In the genomic region with DNA sequence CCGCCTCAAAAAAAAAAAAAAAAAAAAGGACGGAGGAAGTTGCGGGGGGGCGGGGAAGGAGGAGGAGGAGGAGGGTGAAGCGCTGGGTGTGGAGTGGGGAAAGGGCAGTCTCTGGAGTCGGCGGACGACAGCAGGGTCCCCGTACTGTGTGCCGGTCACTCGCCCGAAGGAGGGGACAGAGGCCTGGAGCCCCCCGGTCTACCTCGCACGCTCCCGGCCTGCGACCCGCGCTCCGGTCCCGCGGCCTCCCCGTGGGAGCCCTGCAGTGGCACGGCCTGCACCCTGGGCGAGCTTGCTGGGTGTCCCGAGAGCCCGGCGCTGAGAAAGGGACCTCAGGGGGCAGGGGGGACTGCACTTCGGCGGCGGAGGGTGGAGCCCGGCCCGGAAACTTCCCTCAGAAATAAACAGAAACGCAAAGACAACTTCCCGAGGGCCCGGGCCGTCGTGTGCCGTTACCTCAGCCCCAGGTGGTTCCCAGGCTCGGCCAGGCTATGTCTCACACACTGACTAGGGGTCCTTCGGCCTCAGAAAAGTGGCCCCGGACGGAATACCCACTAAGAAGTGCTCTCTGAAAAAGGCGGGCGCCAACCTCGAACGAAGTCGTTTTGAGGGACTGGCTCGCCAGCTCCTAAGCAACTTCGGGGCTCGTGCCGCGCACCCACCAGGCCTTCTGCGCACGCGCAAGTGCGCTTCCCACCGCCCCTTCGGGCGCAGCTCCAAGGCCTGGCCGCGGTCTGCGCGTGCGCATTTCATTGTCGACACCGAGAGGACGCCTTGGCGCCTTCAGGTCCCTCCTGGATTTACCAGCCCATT, we compare ENCODE assay signal across 9 cellular contexts. TPM values are rescaled to one million over a fixed set of nuclear protein-coding genes. Genes with fewer than 3 reads are reported as not detected.
A peak's percentile ranks its signal among the peaks of the same experiment; 100 is the strongest.
DNase-seq lines count a peak whose midpoint lies in the region; ATAC-seq and TF ChIP-seq lines count a peak whose summit lies in the region.
"Had no signal": no experiment of that assay in that cellular context is flagged by ENCODE, and none has a peak within 500 bp of the region (broad histone marks: within the 10 kb centered on the region; RNA-seq: fewer than 3 reads in every experiment).

MAJIN (minus strand) TSS at position 688 of the 813 bp plus-strand sequence. CDS start 12,703 bp downstream, outside the sequence.

- H3K4me1 ChIP-seq in IMR-90 (ENCODE audit: control insufficient read depth, insufficient read depth, low read length): 0 out of 2 replicates have a peak, but pooled peaks cover 1% of the 10 kb centered on the region
- H3K4me1 ChIP-seq in esophagus (ENCODE audit: control insufficient read depth in 2 of 2, insufficient read depth in 2 of 2, low read length in 1 of 2): peaks cover 0 to 4% of the 10 kb centered on the region in 2 donors
- H3K4me1 ChIP-seq in naive thymus-derived CD4-positive, alpha-beta T cell (ENCODE audit: control insufficient read depth in 2 of 2, insufficient read depth in 2 of 2, low read length in 2 of 2): peaks cover 0 to 8% of the 10 kb centered on the region in 2 donors

- H3K4me3 ChIP-seq in IMR-90 (ENCODE audit: insufficient read depth, low read depth, low read length) (peak within 1 kb of the TSS; percentile 33; the same call in 1 of the 2 replicates), esophagus (ENCODE audit: low read depth in 1 of 2, low read length in 2 of 2) (peak within 1 kb of the TSS; percentile 16 to 31)
- H3K4me3 ChIP-seq in naive thymus-derived CD4-positive, alpha-beta T cell (ENCODE audit: low read length): peak within 1 kb of the TSS; percentile 32

- no peaks in the 10 kb centered on the region for H3K79me1 ChIP-seq in IMR-90 (ENCODE audit: low read depth in 1 of 2, low read length in 2 of 2)

- peak within 1 kb of the TSS; percentile 52; the same call in 1 of the 2 replicates for H4K5ac ChIP-seq in IMR-90 (ENCODE audit: low read depth, low read length)

- peak within 1 kb of the TSS; percentile 76 for H3K4me2 ChIP-seq in IMR-90 (ENCODE audit: low read depth, low read length)

- in situ Hi-C loops in IMR-90 (cut with MboI; ENCODE audit: low sequenced_read_pairs): no loop called here

- CTCF ChIA-PET in IMR-90 (lab: Yijun Ruan, JAX): no interaction called here
- CTCF ChIA-PET in naive thymus-derived CD4-positive, alpha-beta T cell (lab: Charles Lee): interaction anchor here (0.5 kb wide), 1 partner anchor 269 kb away, joined by 3 read pairs; no protein-coding TSS in a partner anchor

- no peak within 1 kb of the TSS for H2BK15ac ChIP-seq in IMR-90 (ENCODE audit: low read depth, low read length)

- H2BK120ac ChIP-seq in IMR-90 (ENCODE audit: low read depth, low read length): no peak within 1 kb of the TSS

- H2AK5ac ChIP-seq in IMR-90 (ENCODE audit: low read depth, low read length): no peak within 1 kb of the TSS

- H2BK20ac ChIP-seq in IMR-90 (ENCODE audit: low read depth, low read length): no peak within 1 kb of the TSS

- intact Hi-C loops in IMR-90 (cut with micrococcal nuclease): no loop called here
- intact Hi-C loops in naive thymus-derived CD4-positive, alpha-beta T cell (cut with micrococcal nuclease): loop anchor here in 1 of 2 donors (1.0 kb wide), 1 partner anchor 47 kb away; the partner anchor contains the start of gene PPP2R5B

- no peaks in the 10 kb centered on the region for H3K9me3 Mint-ChIP-seq in naive thymus-derived CD4-positive, alpha-beta T cell

- H4K8ac ChIP-seq in IMR-90 (ENCODE audit: low read depth in 2 of 2, low read length in 2 of 2): peak within 1 kb of the TSS; percentile 44 to 84; a peak in 3 of 4 replicates

- POLR2A ChIA-PET in IMR-90 (lab: Charles Lee; ENCODE audit: unreplicated experiment): no interaction called here
- POLR2A ChIA-PET in naive thymus-derived CD4-positive, alpha-beta T cell (lab: Charles Lee): interaction anchor here (0.9 to 1.9 kb wide), 4 partner anchors 123 to 193 kb away, joined by 3 to 5 read pairs (median 4); partner anchors contain the start of genes FAU, MEN1, MRPL49 and SF1

- H4K91ac ChIP-seq in IMR-90 (ENCODE audit: insufficient read depth, low read depth, low read length): no peak within 1 kb of the TSS

- dilution Hi-C loops in IMR-90 (cut with HindIII; ENCODE audit: low sequenced_read_pairs, unreplicated experiment): no loop called here

- H3K36me3 Mint-ChIP-seq in naive thymus-derived CD4-positive, alpha-beta T cell: no peaks in the 10 kb centered on the region

- no peak within 1 kb of the TSS for H3K9ac ChIP-seq in IMR-90 (ENCODE audit: low read depth, low read length)

- no peak within 1 kb of the TSS for H3K14ac ChIP-seq in IMR-90 (replicated peaks; ENCODE audit: low read depth, low read length)

- TF ChIP-seq CTCF in IMR-90 (conservative IDR thresholded peaks at IDR 0.05; ENCODE audit: low read depth, low read length): no peak

- H3K9me3 ChIP-seq in IMR-90 (ENCODE audit: control insufficient read depth, insufficient read depth, low read length) (no peaks in the 10 kb centered on the region), esophagus (ENCODE audit: control insufficient read depth in 2 of 2, insufficient read depth in 1 of 2, low read depth in 1 of 2, low read length in 1 of 2) (peaks cover 0 to 2% of the 10 kb centered on the region in 2 donors)
- H3K9me3 ChIP-seq in naive thymus-derived CD4-positive, alpha-beta T cell (ENCODE audit: control insufficient read depth in 2 of 3, low read length in 3 of 3): no peaks in the 10 kb centered on the region

- TF ChIP-seq RAD21 in IMR-90 (IDR thresholded peaks at IDR 0.05; ENCODE audit: low read length): no peak

- H3K36me3 ChIP-seq in IMR-90 (ENCODE audit: control insufficient read depth, insufficient read depth, low read length) (no peaks in the 10 kb centered on the region), esophagus (ENCODE audit: control insufficient read depth in 2 of 2, insufficient read depth in 2 of 2, low read length in 1 of 2) (no peaks in the 10 kb centered on the region)
- H3K36me3 ChIP-seq in naive thymus-derived CD4-positive, alpha-beta T cell (ENCODE audit: control insufficient read depth in 2 of 3, insufficient read depth in 3 of 3, low read length in 3 of 3): no peaks in the 10 kb centered on the region

- H3K27me3 Mint-ChIP-seq in naive thymus-derived CD4-positive, alpha-beta T cell: no peaks in the 10 kb centered on the region

- H3K56ac ChIP-seq in IMR-90 (ENCODE audit: extremely low read depth, insufficient read depth, low read length): no peak within 1 kb of the TSS

- no peaks in the 10 kb centered on the region; the same call in 1 of the 2 replicates for H3K9me1 ChIP-seq in IMR-90 (ENCODE audit: insufficient read depth, low read length)

- no peak for ATAC-seq in IMR-90 (ENCODE audit: low read depth)
- peak; percentile 86 for ATAC-seq in naive thymus-derived CD4-positive, alpha-beta T cell
- no peak for ATAC-seq in GM18873 (IDR thresholded peaks at IDR 0.05; ENCODE audit: low FRiP score, unreplicated experiment)

- peak within 1 kb of the TSS; percentile 60 to 87 (median 78) for H3K4me3 Mint-ChIP-seq in naive thymus-derived CD4-positive, alpha-beta T cell

- BruUV-seq in IMR-90 (replicated peaks; lab: Mats Ljungman, UMichigan): no TSS peak

- peak; percentile 41 for DNase-seq in IMR-90
- peak; percentile 89 for DNase-seq in activated T-cell treated with anti-CD3 and anti-CD28 coated beads, Interleukin-2, amount 50 U/mL, for 1 hour
- peak; percentile 80 to 92 (median 87) for DNase-seq in naive thymus-derived CD4-positive, alpha-beta T cell
- peak; percentile 92 for DNase-seq in stimulated activated CD8-positive, alpha-beta memory T cell treated with anti-CD3 and anti-CD28 coated beads, Interleukin-4, amount 100 ng/mL, for 48 hours
- no peak for DNase-seq in HuH-7 (ENCODE audit: low spot score)
- DNase-seq in NCI-H2227 (lab: John Stamatoyannopoulos, UW; ENCODE audit: unreplicated experiment): no peak

- H3K18ac ChIP-seq in IMR-90 (ENCODE audit: low read depth, low read length): no peak within 1 kb of the TSS

- no peak within 1 kb of the TSS for H2AK9ac ChIP-seq in IMR-90 (replicated peaks; ENCODE audit: low read depth, low read length, poor library complexity)

- H3K27ac Mint-ChIP-seq in naive thymus-derived CD4-positive, alpha-beta T cell: peak within 1 kb of the TSS; percentile 70 to 91 (median 83)

- 27% methylated on average over 29 of the region's 69 CpGs; no CpG with 5 or more reads in 1 of the 2 experiments for WGBS in IMR-90 (ENCODE audit: extremely low coverage in 2 of 2, insufficient read length in 1 of 2), 2 experiments
- WGBS in esophagus, 2 donors: 19 to 29% methylated on average over 66 to 69 of the region's 69 CpGs

- H3K4me1 Mint-ChIP-seq in naive thymus-derived CD4-positive, alpha-beta T cell: peaks cover 0 to 23% (median 14%) of the 10 kb centered on the region in 7 donors

- H3K23ac ChIP-seq in IMR-90 (ENCODE audit: low read depth, low read length): no peak within 1 kb of the TSS

- peak within 1 kb of the TSS; percentile 91 for H2AFZ ChIP-seq in IMR-90 (replicated peaks; ENCODE audit: low read length, poor library complexity)

- TF ChIP-seq POLR2A in IMR-90 (IDR thresholded peaks at IDR 0.05; ENCODE audit: low read depth, low read length): no peak

- no peak within 1 kb of the TSS for H2BK5ac ChIP-seq in IMR-90 (ENCODE audit: low read depth, low read length, poor library complexity, severe bottlenecking)

- peaks cover 2% of the 10 kb centered on the region; the same call in 1 of the 2 replicates for H3K27me3 ChIP-seq in IMR-90 (ENCODE audit: control insufficient read depth, insufficient read depth, low read length)
- no peaks in the 10 kb centered on the region for H3K27me3 ChIP-seq in esophagus (ENCODE audit: control insufficient read depth in 1 of 2, insufficient read depth in 2 of 2, low read length in 2 of 2)
- no peaks in the 10 kb centered on the region for H3K27me3 ChIP-seq in naive thymus-derived CD4-positive, alpha-beta T cell (ENCODE audit: control insufficient read depth in 2 of 2, insufficient read depth in 2 of 2, low read length in 2 of 2)

- peak within 1 kb of the TSS; percentile 78 for H3K4ac ChIP-seq in IMR-90 (ENCODE audit: low read depth, low read length)

- no peak within 1 kb of the TSS for H3K27ac ChIP-seq in IMR-90 (ENCODE audit: insufficient read depth, low read length)
- H3K27ac ChIP-seq in esophagus (ENCODE audit: low read depth in 2 of 2, low read length in 1 of 2): peak within 1 kb of the TSS; percentile 79 to 83
- peak within 1 kb of the TSS; percentile 63 for H3K27ac ChIP-seq in naive thymus-derived CD4-positive, alpha-beta T cell (ENCODE audit: low read depth, low read length)

- H4K20me1 ChIP-seq in IMR-90 (ENCODE audit: insufficient read depth, low read length): no peaks in the 10 kb centered on the region

RNA-seq across cellular contexts. Expression of gene MAJIN, which starts in this region (rescaled TPM):
- not detected in 2 replicates for total RNA-seq in IMR-90 (2012; rRNA removed)
- polyA plus RNA-seq in IMR-90 (2012; rRNA removed) (not detected in 2 replicates), esophagus (not detected)
- 0.04 TPM in 1 of 2 replicates, not detected in the other for polyA plus RNA-seq in IMR-90 (2012; cell fraction: cytosol; rRNA removed)
- polyA plus RNA-seq in IMR-90 (2012; cell fraction: nucleus; rRNA removed; ENCODE audit: low replicate concordance): 0.06 TPM in 1 of 2 replicates, not detected in the other
- 1 to 10 TPM in 1 of 5 experiments, under 1 TPM in 3, not detected in 1; 0.48 to 1.1 (median 0.85) TPM for total RNA-seq in naive thymus-derived CD4-positive, alpha-beta T cell
- polyA plus RNA-seq in naive thymus-derived CD4-positive, alpha-beta T cell: 1 to 10 TPM in 1 of 2 donors, not detected in 1; 1.2 TPM
- total RNA-seq: T-helper 1 cell treated with Interleukin-12 subunit alpha and Interleukin-12 subunit beta and Interleukin-4 antibody, amounts not matched to agents 30 ng/mL and 1 ng/mL, for 36 hours had no signal

Comparison
In these comparisons a context has a peak if more than half of its experiments do, and no peak if none do; other contexts are left out.
1. Peak in DNase-seq, H3K4me3 ChIP-seq and H3K4me2 ChIP-seq in IMR-90; RNA of the gene not detected or under 1 TPM.
2. DNase-seq: peak in activated T-cell treated with anti-CD3 and anti-CD28 coated beads, Interleukin-2, amount 50 U/mL, for 1 hour (single experiment), naive thymus-derived CD4-positive, alpha-beta T cell (9 of 9) and stimulated activated CD8-positive, alpha-beta memory T cell treated with anti-CD3 and anti-CD28 coated beads, Interleukin-4, amount 100 ng/mL, for 48 hours (single experiment); none in HuH-7 (single experiment) and NCI-H2227 (single experiment).
3. Peak in every context shown above with its lines, with median percentiles within 50 percentile points of each other: H3K4me3 ChIP-seq.